Comparison of ENCODE assay signal across 19 cellular contexts in the genomic region with DNA sequence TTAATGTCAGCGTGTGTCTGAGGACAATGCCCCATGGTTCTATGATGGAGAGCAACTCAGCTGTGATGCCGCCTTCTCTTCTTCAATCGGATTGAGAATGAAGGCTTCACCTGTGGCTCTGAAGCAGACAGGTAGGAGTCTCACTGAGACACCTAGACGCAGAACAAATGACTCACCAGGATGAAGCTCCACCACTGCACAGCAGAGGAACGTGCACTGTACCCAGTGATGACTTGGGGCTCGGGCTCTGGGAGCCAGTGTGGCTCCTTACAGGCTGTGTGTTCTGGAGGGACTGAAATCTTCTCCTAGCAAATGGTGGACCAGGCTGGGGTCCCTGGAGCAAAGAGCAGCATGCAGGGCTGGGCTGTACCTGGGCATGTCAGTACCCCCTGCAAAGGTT. TPM values are rescaled to one million over a fixed set of nuclear protein-coding genes. Genes with fewer than 3 reads are reported as not detected.
"Had no signal": no experiment of that assay in that cellular context is flagged by ENCODE, and none has a peak within 500 bp of the region (broad histone marks: within the 10 kb centered on the region; RNA-seq: fewer than 3 reads in every experiment).

No MANE protein-coding gene starts in this region.

- H3K4me3 ChIP-seq: cardiac muscle cell, dorsolateral prefrontal cortex, right atrium auricular region, tibial artery had no signal

- ATAC-seq: natural killer cell, T-cell had no signal

- DNase-seq: activated CD4-positive, alpha-beta T cell treated with anti-CD3 and anti-CD28 coated beads, Interleukin-2, amount 50 U/mL, for 48 hours; activated naive CD4-positive, alpha-beta T cell treated with anti-CD3 and anti-CD28 coated beads, Interleukin-2, amount 10 ng/mL, durations not matched to agents 7 days and 5 days; activated T-cell treated with anti-CD3 and anti-CD28 coated beads, Interleukin-2, amount 50 U/mL, for 24 hours; dorsolateral prefrontal cortex; endodermal cell; erythroblast; natural killer cell; small intestine; stimulated activated CD4-positive, alpha-beta T cell treated with anti-CD3 and anti-CD28 coated beads, Interleukin-4, amount 100 ng/mL, for 24 hours; stimulated activated naive CD4-positive, alpha-beta T cell; T-cell; T1000; tibial artery had no signal

- H3K27ac Mint-ChIP-seq: activated naive CD4-positive, alpha-beta T cell treated with anti-CD3 and anti-CD28 coated beads, Interleukin-2, amount 10 ng/mL, durations not matched to agents 7 days and 5 days; activated T-cell treated with anti-CD3 and anti-CD28 coated beads, Interleukin-2, amount 50 U/mL, for 24 hours; endodermal cell; natural killer cell; progenitor cell of endocrine pancreas; T-cell had no signal

- H3K9me3 ChIP-seq: right atrium auricular region, tibial artery had no signal

- H3K36me3 Mint-ChIP-seq: activated naive CD4-positive, alpha-beta T cell treated with anti-CD3 and anti-CD28 coated beads, Interleukin-2, amount 10 ng/mL, durations not matched to agents 7 days and 5 days; natural killer cell; T-cell had no signal

- H3K4me1 Mint-ChIP-seq: endodermal cell had no signal

- H3K9me3 Mint-ChIP-seq: activated naive CD4-positive, alpha-beta T cell treated with anti-CD3 and anti-CD28 coated beads, Interleukin-2, amount 10 ng/mL, durations not matched to agents 7 days and 5 days; activated T-cell treated with anti-CD3 and anti-CD28 coated beads, Interleukin-2, amount 50 U/mL, for 24 hours; endodermal cell; natural killer cell; T-cell had no signal

- H3K27me3 Mint-ChIP-seq: progenitor cell of endocrine pancreas had no signal

- H3K4me3 Mint-ChIP-seq: activated naive CD4-positive, alpha-beta T cell treated with anti-CD3 and anti-CD28 coated beads, Interleukin-2, amount 10 ng/mL, durations not matched to agents 7 days and 5 days; activated T-cell treated with anti-CD3 and anti-CD28 coated beads, Interleukin-2, amount 50 U/mL, for 24 hours; endodermal cell; natural killer cell; T-cell had no signal

RNA-seq across cellular contexts. Expression of gene CCDC70, which starts 44.0 kb away (rescaled TPM):
- total RNA-seq: astrocyte, cardiac muscle cell, dorsolateral prefrontal cortex, endodermal cell, left lobe of liver, natural killer cell, progenitor cell of endocrine pancreas, right atrium auricular region, subcutaneous adipose tissue, T-cell had no signal
